1 cellular context compared by ENCODE assay signal in genomic region chr19:8001995-8002849, GRCh38.
TF ChIP-seq lines count a peak whose summit lies in the region.

No MANE protein-coding gene starts in this region.

TF ChIP-seq in HepG2, 621 proteins besides CTCF, POLR2A, EP300 and RAD21 (continued from another document and continues in another):
- TF ChIP-seq ZBTB33 (CRISPR knock-in tag; IDR thresholded peaks at IDR 0.05), result peak; percentile 58; the same call in 1 of the 2 replicates
- TF ChIP-seq ZNF251 (CRISPR knock-in tag; IDR thresholded peaks at IDR 0.05), result no peak
- TF ChIP-seq ARNT2 (CRISPR knock-in tag; IDR thresholded peaks at IDR 0.05; ENCODE audit: low read depth), result no peak
- TF ChIP-seq ZSCAN21 (CRISPR knock-in tag; IDR thresholded peaks at IDR 0.05; ENCODE audit: borderline replicate concordance), result no peak
- no peak for TF ChIP-seq KDM4B (CRISPR knock-in tag; IDR thresholded peaks at IDR 0.05)
- no peak for TF ChIP-seq GLI4 (CRISPR knock-in tag; IDR thresholded peaks at IDR 0.05; ENCODE audit: borderline replicate concordance)
- TF ChIP-seq THAP8 (CRISPR knock-in tag; IDR thresholded peaks at IDR 0.05; ENCODE audit: borderline replicate concordance), result no peak
- no peak for TF ChIP-seq ZFP1 (CRISPR knock-in tag; IDR thresholded peaks at IDR 0.05)
- TF ChIP-seq MED1 (CRISPR knock-in tag; IDR thresholded peaks at IDR 0.05), result 0 out of 2 replicates have a peak, but pooled peaks have one; percentile 33
- no peak for TF ChIP-seq EED (CRISPR knock-in tag; IDR thresholded peaks at IDR 0.05)
- no peak for TF ChIP-seq ZNF569 (CRISPR knock-in tag; IDR thresholded peaks at IDR 0.05; ENCODE audit: borderline replicate concordance)
- TF ChIP-seq ZNF563 (CRISPR knock-in tag; IDR thresholded peaks at IDR 0.05), result no peak
- TF ChIP-seq PCBP2 (optimal IDR thresholded peaks at IDR 0.05; ENCODE audit: low read depth, low read length, poor library complexity, severe bottlenecking), result no peak
- no peak for TF ChIP-seq SOX13 (IDR thresholded peaks at IDR 0.05)
- TF ChIP-seq SOX13 (CRISPR knock-in tag; conservative IDR thresholded peaks at IDR 0.05 in 1 of 2, IDR thresholded peaks at IDR 0.05 in 1 of 2), result no peak
- no peak for TF ChIP-seq ASH2L (IDR thresholded peaks at IDR 0.05; ENCODE audit: insufficient read length, low read depth, low read length)
- TF ChIP-seq SATB2 (CRISPR knock-in tag; IDR thresholded peaks at IDR 0.05), result no peak
- TF ChIP-seq TBL1XR1 (IDR thresholded peaks at IDR 0.05; ENCODE audit: borderline replicate concordance, low read length, partially characterized antibody), result peak; percentile 37
- no peak for TF ChIP-seq IRX3 (CRISPR knock-in tag; IDR thresholded peaks at IDR 0.05; ENCODE audit: borderline replicate concordance, low read depth)
- no peak for TF ChIP-seq ZUFSP (CRISPR knock-in tag; IDR thresholded peaks at IDR 0.05; ENCODE audit: borderline replicate concordance)
- no peak for TF ChIP-seq ZFP36L2 (CRISPR knock-in tag; IDR thresholded peaks at IDR 0.05)
- TF ChIP-seq ZNF446 (CRISPR knock-in tag; IDR thresholded peaks at IDR 0.05), result no peak
- TF ChIP-seq GMEB2 (CRISPR knock-in tag; IDR thresholded peaks at IDR 0.05; ENCODE audit: low read depth), result no peak
- TF ChIP-seq ZNF296 (CRISPR knock-in tag; conservative IDR thresholded peaks at IDR 0.05), result no peak
- TF ChIP-seq FOXK1 (CRISPR knock-in tag; IDR thresholded peaks at IDR 0.05; ENCODE audit: borderline replicate concordance, low read depth), result no peak
- TF ChIP-seq RBM39 (IDR thresholded peaks at IDR 0.05; ENCODE audit: low read depth, low read length, poor library complexity, severe bottlenecking), result no peak
- 0 out of 2 replicates have a peak, but pooled peaks have one; percentile 23 for TF ChIP-seq KLF12 (CRISPR knock-in tag; IDR thresholded peaks at IDR 0.05; ENCODE audit: borderline replicate concordance)
- no peak for TF ChIP-seq HMG20A (CRISPR knock-in tag; IDR thresholded peaks at IDR 0.05; ENCODE audit: borderline replicate concordance)
- no peak for TF ChIP-seq GPN1 (CRISPR knock-in tag; IDR thresholded peaks at IDR 0.05; ENCODE audit: borderline replicate concordance)
- no peak for TF ChIP-seq ZNF18 (CRISPR knock-in tag; IDR thresholded peaks at IDR 0.05; ENCODE audit: insufficient replicate concordance)
- TF ChIP-seq ZNF782 (CRISPR knock-in tag; IDR thresholded peaks at IDR 0.05; ENCODE audit: borderline replicate concordance), result no peak
- TF ChIP-seq ZNF75D (CRISPR knock-in tag; IDR thresholded peaks at IDR 0.05; ENCODE audit: borderline replicate concordance), result no peak
- TF ChIP-seq CEBPG (CRISPR knock-in tag; IDR thresholded peaks at IDR 0.05), result no peak
- no peak for TF ChIP-seq ZMYM3 (CRISPR knock-in tag; IDR thresholded peaks at IDR 0.05)
- TF ChIP-seq U2AF1 (optimal IDR thresholded peaks at IDR 0.05; ENCODE audit: low read depth, low read length), result peak; percentile 29
- no peak for TF ChIP-seq RAD51 (IDR thresholded peaks at IDR 0.05; ENCODE audit: borderline replicate concordance)
- TF ChIP-seq NPAS2 (CRISPR knock-in tag; IDR thresholded peaks at IDR 0.05; ENCODE audit: borderline replicate concordance), result no peak
- no peak for TF ChIP-seq BRF2 (CRISPR knock-in tag; IDR thresholded peaks at IDR 0.05)
- TF ChIP-seq TP53 (CRISPR knock-in tag; conservative IDR thresholded peaks at IDR 0.05), result no peak
- no peak for TF ChIP-seq ZNF232 (CRISPR knock-in tag; IDR thresholded peaks at IDR 0.05; ENCODE audit: borderline replicate concordance)
- TF ChIP-seq HOXD1 (CRISPR knock-in tag; IDR thresholded peaks at IDR 0.05), result no peak
- peak; percentile 64; the same call in 1 of the 2 replicates for TF ChIP-seq ZNF710 (CRISPR knock-in tag; IDR thresholded peaks at IDR 0.05; ENCODE audit: borderline replicate concordance)
- no peak for TF ChIP-seq FOXO4 (CRISPR knock-in tag; conservative IDR thresholded peaks at IDR 0.05)
- TF ChIP-seq ATF4 (CRISPR knock-in tag; IDR thresholded peaks at IDR 0.05), result no peak
- no peak for TF ChIP-seq PAWR (CRISPR knock-in tag; IDR thresholded peaks at IDR 0.05; ENCODE audit: borderline replicate concordance)
- no peak for TF ChIP-seq ZNF737 (CRISPR knock-in tag; IDR thresholded peaks at IDR 0.05; ENCODE audit: borderline replicate concordance)
- no peak for TF ChIP-seq ZNF468 (CRISPR knock-in tag; IDR thresholded peaks at IDR 0.05)
- no peak for TF ChIP-seq PRMT3 (CRISPR knock-in tag; IDR thresholded peaks at IDR 0.05; ENCODE audit: borderline replicate concordance, low read depth)
- TF ChIP-seq ZSCAN22 (CRISPR knock-in tag; IDR thresholded peaks at IDR 0.05), result no peak
- no peak for TF ChIP-seq GPBP1L1 (CRISPR knock-in tag; IDR thresholded peaks at IDR 0.05)
- no peak for TF ChIP-seq ZNF180 (CRISPR knock-in tag; IDR thresholded peaks at IDR 0.05; ENCODE audit: borderline replicate concordance, low read depth)
- TF ChIP-seq ARNT (IDR thresholded peaks at IDR 0.05), result no peak
- TF ChIP-seq ELF3 (CRISPR knock-in tag; IDR thresholded peaks at IDR 0.05), result no peak
- no peak for TF ChIP-seq DMTF1 (CRISPR knock-in tag; IDR thresholded peaks at IDR 0.05)
- no peak for TF ChIP-seq TCF7L2 (IDR thresholded peaks at IDR 0.05; ENCODE audit: low read depth, low read length)
